In genomic region chr18:59927246-59927825, GRCh38 we compare ENCODE assay signal across 1 cellular context.
TF ChIP-seq lines count a peak whose summit lies in the region.

No MANE protein-coding gene starts in this region.

TF ChIP-seq in GM12878, 131 proteins besides CTCF, POLR2A, EP300 and RAD21 (continued from another document and continues in another):
- TF ChIP-seq ATF3 (IDR thresholded peaks at IDR 0.05; ENCODE audit: borderline replicate concordance, extremely low read depth, low read depth, low read length) (no peak), ZSCAN29 (IDR thresholded peaks at IDR 0.05) (no peak), BCL3 (IDR thresholded peaks at IDR 0.05; ENCODE audit: borderline replicate concordance, insufficient read depth, low read depth, low read length, poor library complexity, severe bottlenecking) (peak; percentile 81), ZNF24 (IDR thresholded peaks at IDR 0.05) (no peak), REST (IDR thresholded peaks at IDR 0.05; ENCODE audit: low read depth, low read length) (no peak), CBX3 (IDR thresholded peaks at IDR 0.05; ENCODE audit: borderline replicate concordance, low read depth) (no peak), MTA2 (IDR thresholded peaks at IDR 0.05; ENCODE audit: low read depth) (peak; percentile 88), ZBTB11 (CRISPR knock-in tag; IDR thresholded peaks at IDR 0.05) (no peak), ZNF622 (IDR thresholded peaks at IDR 0.05) (no peak), RB1 (IDR thresholded peaks at IDR 0.05; ENCODE audit: borderline replicate concordance) (no peak), SMAD1 (IDR thresholded peaks at IDR 0.05; ENCODE audit: low read depth, partially characterized antibody) (no peak), PRDM15 (CRISPR knock-in tag; IDR thresholded peaks at IDR 0.05) (no peak), E4F1 (IDR thresholded peaks at IDR 0.05; ENCODE audit: borderline replicate concordance, partially characterized antibody) (no peak), NR2C1 (IDR thresholded peaks at IDR 0.05) (no peak), STAT1 (conservative IDR thresholded peaks at IDR 0.05) (no peak), SIX5 (IDR thresholded peaks at IDR 0.05; ENCODE audit: low read depth, low read length, severe bottlenecking) (no peak), ZNF207 (IDR thresholded peaks at IDR 0.05; ENCODE audit: borderline replicate concordance) (no peak), RCOR1 (conservative IDR thresholded peaks at IDR 0.05; ENCODE audit: low read depth, low read length) (no peak), IRF4 (IDR thresholded peaks at IDR 0.05; ENCODE audit: low read depth, low read length) (peak; percentile 94), PKNOX1 (IDR thresholded peaks at IDR 0.05) (peak; percentile 66), MTA3 (IDR thresholded peaks at IDR 0.05; ENCODE audit: borderline replicate concordance, low read length) (no peak; the same call in 1 of the 2 replicates), NR2F1 (conservative IDR thresholded peaks at IDR 0.05) (0 out of 2 replicates have a peak, but pooled peaks have one; percentile 27), ESRRA (IDR thresholded peaks at IDR 0.05; ENCODE audit: low read length) (no peak), CEBPB (IDR thresholded peaks at IDR 0.05; ENCODE audit: borderline replicate concordance in 1 of 2, low read depth in 2 of 2, low read length in 2 of 2) (peak in 1 of 2 experiments; percentile 92; a peak in 2 of 4 replicates), PAX8 (IDR thresholded peaks at IDR 0.05) (no peak), HDAC2 (IDR thresholded peaks at IDR 0.05) (no peak), ETV6 (conservative IDR thresholded peaks at IDR 0.05 in 1 of 2, IDR thresholded peaks at IDR 0.05 in 1 of 2; ENCODE audit: borderline replicate concordance in 1 of 2, low read depth in 1 of 2) (peak in 1 of 2 experiments; percentile 83; a peak in 2 of 4 replicates), PBX3 (IDR thresholded peaks at IDR 0.05; ENCODE audit: insufficient replicate concordance, low read depth, low read length) (no peak), POU2F2 (IDR thresholded peaks at IDR 0.05; ENCODE audit: borderline replicate concordance, low read depth, low read length) (no peak; the same call in 1 of the 3 replicates), MLLT1 (IDR thresholded peaks at IDR 0.05) (peak; percentile 81; the same call in 1 of the 2 replicates), SMARCA5 (IDR thresholded peaks at IDR 0.05) (0 out of 2 replicates have a peak, but pooled peaks have one; percentile 57), EED (IDR thresholded peaks at IDR 0.05; ENCODE audit: low read depth) (peak; percentile 96), ZBTB33 (IDR thresholded peaks at IDR 0.05) (no peak), JUND (IDR thresholded peaks at IDR 0.05; ENCODE audit: low read depth, low read length) (peak; percentile 64; the same call in 1 of the 2 replicates), TARDBP (IDR thresholded peaks at IDR 0.05; ENCODE audit: borderline replicate concordance) (peak; percentile 79; the same call in 1 of the 2 replicates), JUNB (IDR thresholded peaks at IDR 0.05) (peak; percentile 99), CBX5 (IDR thresholded peaks at IDR 0.05; ENCODE audit: low read depth) (no peak), BRCA1 (IDR thresholded peaks at IDR 0.05; ENCODE audit: low read depth, low read length) (no peak)
